Comparison of ENCODE assay signal across 2 cellular contexts in genomic region chr19:3211191-3211590, GRCh38.
TF ChIP-seq lines count a peak whose summit lies in the region.

No MANE protein-coding gene starts in this region.

TF ChIP-seq in HCT116, 20 proteins besides CTCF, POLR2A, EP300 and RAD21:
- TF ChIP-seq ZFX (IDR thresholded peaks at IDR 0.05) (no peak), SRF (IDR thresholded peaks at IDR 0.05; ENCODE audit: low read depth) (no peak), REST (IDR thresholded peaks at IDR 0.05; ENCODE audit: low read depth) (no peak), ATF3 (IDR thresholded peaks at IDR 0.05) (no peak), ZNF274 (IDR thresholded peaks at IDR 0.05; ENCODE audit: low read depth, low read length) (no peak)

TF ChIP-seq in H1, 55 proteins besides CTCF, POLR2A, EP300 and RAD21:
- no peak for TF ChIP-seq NANOG (IDR thresholded peaks at IDR 0.05; ENCODE audit: insufficient read depth, low read depth, low read length, poor library complexity, severe bottlenecking)
- no peak for TF ChIP-seq CHD2 (IDR thresholded peaks at IDR 0.05; ENCODE audit: low read length)
- TF ChIP-seq GABPA (IDR thresholded peaks at IDR 0.05; ENCODE audit: borderline replicate concordance, insufficient read depth, low read length), result no peak
- no peak for TF ChIP-seq E2F6 (IDR thresholded peaks at IDR 0.05)
- TF ChIP-seq CBX8 (IDR thresholded peaks at IDR 0.05; ENCODE audit: borderline replicate concordance, low read depth, low read length), result no peak
